Comparison of ENCODE assay signal across 9 cellular contexts in genomic region chr6:28587746-28588075, GRCh38.
DNase-seq lines count a peak whose midpoint lies in the region; ATAC-seq, FAIRE-seq and TF ChIP-seq lines count a peak whose summit lies in the region.
"Had no signal": no experiment of that assay in that cellular context is flagged by ENCODE, and none has a peak within 500 bp of the region (broad histone marks: within the 10 kb centered on the region; RNA-seq: fewer than 3 reads in every experiment).

No MANE protein-coding gene starts in this region.

- no peaks in the 10 kb centered on the region for H3K79me2 ChIP-seq in keratinocyte (ENCODE audit: control insufficient read depth, insufficient read depth, low read length)

- peaks cover 6% of the 10 kb centered on the region for H3K36me3 Mint-ChIP-seq in activated T-cell treated with anti-CD3 and anti-CD28 coated beads, Interleukin-2, amount 50 U/mL, for 24 hours (ENCODE audit: low read depth)

- peaks cover 27% of the 10 kb centered on the region for H3K4me1 Mint-ChIP-seq in activated T-cell treated with anti-CD3 and anti-CD28 coated beads, Interleukin-2, amount 50 U/mL, for 24 hours (ENCODE audit: low read depth)

- TF ChIP-seq CTCF in keratinocyte (optimal IDR thresholded peaks at IDR 0.05 in 1 of 3, IDR thresholded peaks at IDR 0.05 in 1 of 3, conservative IDR thresholded peaks at IDR 0.05 in 1 of 3; ENCODE audit: extremely low read depth in 1 of 3, insufficient read depth in 2 of 3, low read length in 3 of 3) (no peak), omental fat pad (IDR thresholded peaks at IDR 0.05) (no peak)

- no peak overlapping the region for H3K27ac Mint-ChIP-seq in activated T-cell treated with anti-CD3 and anti-CD28 coated beads, Interleukin-2, amount 50 U/mL, for 24 hours

- no peak for DNase-seq in activated T-cell treated with anti-CD3 and anti-CD28 coated beads, Interleukin-2, amount 50 U/mL, for 24 hours
- no peak for DNase-seq in activated T-cell treated with anti-CD3 and anti-CD28 coated beads, Interleukin-2, amount 50 U/mL, for 48 hours
- DNase-seq in adipocyte (ENCODE audit: low read depth) (peak; percentile 47), keratinocyte (ENCODE audit: low read depth, low spot score) (no peak), omental fat pad (ENCODE audit: low spot score) (no peak), H4 (ENCODE audit: low spot score) (no peak)
- DNase-seq in stimulated activated naive CD4-positive, alpha-beta T cell (lab: John Stamatoyannopoulos, UW): no peak
- DNase-seq: effector CD8-positive, alpha-beta T cell had no signal

- H3K4me3 ChIP-seq in adipocyte (ENCODE audit: low read length): peak overlapping the region; percentile 83
- peak overlapping the region; percentile 59 to 87 (median 67) for H3K4me3 ChIP-seq in keratinocyte (ENCODE audit: control insufficient read depth in 2 of 3, extremely low read depth in 1 of 3, insufficient read depth in 2 of 3, low read depth in 1 of 3, low read length in 3 of 3)
- H3K4me3 ChIP-seq in thymus (ENCODE audit: low read length): peak overlapping the region; percentile 34

- H3K9me3 Mint-ChIP-seq in activated T-cell treated with anti-CD3 and anti-CD28 coated beads, Interleukin-2, amount 50 U/mL, for 24 hours: peaks cover 3% of the 10 kb centered on the region

- no peak overlapping the region for H3K9ac ChIP-seq in adipocyte (ENCODE audit: low read length)
- peak overlapping the region; percentile 82 for H3K9ac ChIP-seq in keratinocyte (ENCODE audit: control insufficient read depth, extremely low read depth, insufficient read depth, low read length)

- H2AFZ ChIP-seq in keratinocyte (ENCODE audit: control insufficient read depth, low read length): peak overlapping the region; percentile 98

- no peaks in the 10 kb centered on the region for H3K9me1 ChIP-seq in keratinocyte (ENCODE audit: control insufficient read depth, extremely low read depth, insufficient read depth, low read length)

- H3K36me3 ChIP-seq in adipocyte (ENCODE audit: control insufficient read depth, insufficient read depth, low read length, severe bottlenecking): no peaks in the 10 kb centered on the region
- H3K36me3 ChIP-seq in keratinocyte (ENCODE audit: control insufficient read depth in 2 of 2, extremely low read depth in 1 of 2, insufficient read depth in 2 of 2, low read length in 2 of 2): no peaks in the 10 kb centered on the region
- no peaks in the 10 kb centered on the region for H3K36me3 ChIP-seq in thymus (ENCODE audit: control insufficient read depth, insufficient read depth)

- H3K27me3 ChIP-seq in adipocyte (replicated peaks; ENCODE audit: control insufficient read depth, insufficient read depth, low read length) (no peaks in the 10 kb centered on the region), keratinocyte (ENCODE audit: control insufficient read depth, extremely low read depth, insufficient read depth, low read length) (no peaks in the 10 kb centered on the region), thymus (ENCODE audit: control insufficient read depth, insufficient read depth) (peaks cover 37% of the 10 kb centered on the region)

- peak overlapping the region; percentile 74 for H3K27ac ChIP-seq in keratinocyte (ENCODE audit: control insufficient read depth, insufficient read depth, low read length)
- H3K27ac ChIP-seq in thymus (ENCODE audit: low read depth): no peak overlapping the region

- ATAC-seq in omental fat pad (ENCODE audit: low FRiP score): no peak

- 15% methylated on average over 8 of the region's 8 CpGs for WGBS in thymus

- peak overlapping the region; percentile 94 for H3K4me2 ChIP-seq in keratinocyte (ENCODE audit: control insufficient read depth, extremely low read depth, insufficient read depth, low read depth, low read length)

- no peak for FAIRE-seq in keratinocyte (lab: Jason Lieb, UNC)

- H3K4me1 ChIP-seq in adipocyte (ENCODE audit: control insufficient read depth, insufficient read depth, low read length): peaks cover 3% of the 10 kb centered on the region
- H3K4me1 ChIP-seq in keratinocyte (ENCODE audit: control insufficient read depth, extremely low read depth, insufficient read depth, low read length): peaks cover 22% of the 10 kb centered on the region
- no peaks in the 10 kb centered on the region for H3K4me1 ChIP-seq in thymus (ENCODE audit: control insufficient read depth, insufficient read depth, low read length)

- dilution Hi-C loops in keratinocyte (cut with MboI; ENCODE audit: extremely low pct_ligation_motif_present, low sequenced_read_pairs): no loop called here

- no peaks in the 10 kb centered on the region for H4K20me1 ChIP-seq in keratinocyte (ENCODE audit: control insufficient read depth, extremely low read depth, insufficient read depth, low read length)

- H3K27me3 Mint-ChIP-seq in activated T-cell treated with anti-CD3 and anti-CD28 coated beads, Interleukin-2, amount 50 U/mL, for 24 hours: peaks cover 85% of the 10 kb centered on the region

- H3K9me3 ChIP-seq in adipocyte (ENCODE audit: control insufficient read depth, low read length) (no peaks in the 10 kb centered on the region), keratinocyte (ENCODE audit: control insufficient read depth, low read depth, low read length) (no peaks in the 10 kb centered on the region), thymus (ENCODE audit: control insufficient read depth) (peaks cover 3% of the 10 kb centered on the region)

- peak overlapping the region; percentile 82 for H3K4me3 Mint-ChIP-seq in activated T-cell treated with anti-CD3 and anti-CD28 coated beads, Interleukin-2, amount 50 U/mL, for 24 hours
